In the genomic region with DNA sequence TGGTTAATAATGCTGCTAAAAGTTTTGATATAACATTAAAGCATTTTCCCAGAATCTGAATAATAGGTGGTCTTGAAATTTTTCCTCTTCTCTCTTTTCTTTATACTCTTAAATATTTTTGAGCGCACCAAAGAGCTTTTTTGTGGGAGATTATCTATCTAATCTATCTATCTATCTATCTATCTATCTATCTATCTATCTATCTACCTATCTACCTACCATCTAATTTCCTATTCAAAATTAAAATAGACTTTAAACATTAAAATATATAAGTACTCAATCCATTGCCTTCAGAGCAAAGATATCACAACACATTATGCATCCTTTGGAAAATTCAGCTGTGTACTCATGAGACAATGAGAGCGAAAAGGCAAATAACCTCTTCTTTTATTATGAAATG, we compare ENCODE assay signal across 28 cellular contexts. TPM values are rescaled to one million over a fixed set of nuclear protein-coding genes. Genes with fewer than 3 reads are reported as not detected.
"Had no signal": no experiment of that assay in that cellular context is flagged by ENCODE, and none has a peak within 500 bp of the region (broad histone marks: within the 10 kb centered on the region; RNA-seq: fewer than 3 reads in every experiment).

No MANE protein-coding gene starts in this region.

- ATAC-seq: stimulated activated effector memory CD8-positive, alpha-beta T cell treated with anti-CD3 and anti-CD28 coated beads, Interleukin-12 subunit alpha, Interleukin-12 subunit beta, amount 100 ng/mL, for 72 hours; stimulated activated memory B cell treated with anti-CD40 and anti-IgM and Interleukin-4, amounts not matched to agents 10 μg/mL and 1 μg/mL and 100 μg/mL, for 72 hours; stimulated activated naive B cell treated with anti-CD40 and anti-IgM and Interleukin-4, amounts not matched to agents 10 μg/mL and 1 μg/mL and 100 μg/mL, for 72 hours; stimulated activated naive CD8-positive, alpha-beta T cell treated with anti-CD3 and anti-CD28 coated beads, Interleukin-15, amount 100 ng/mL, for 72 hours; stimulated activated naive CD8-positive, alpha-beta T cell treated with anti-CD3 and anti-CD28 coated beads, Interleukin-15, Interleukin-2, amounts not matched to agents 100 U/mL and 50 U/mL, for 24 hours; upper lobe of right lung had no signal

- H3K27me3 ChIP-seq: suprapubic skin, testis, thyroid gland, tibial artery, tibial nerve, transverse colon, upper lobe of left lung, upper lobe of right lung, vagina had no signal

- DNase-seq: stimulated activated CD4-positive, alpha-beta T cell treated with anti-CD3 and anti-CD28 coated beads, Interleukin-2, amount 100 ng/mL, for 48 hours; stimulated activated CD4-positive, alpha-beta T cell treated with anti-CD3 and anti-CD28 coated beads, Interleukin-4, amount 100 ng/mL, for 1 hour; stimulated activated CD4-positive, alpha-beta T cell treated with anti-CD3 and anti-CD28 coated beads, Interleukin-4, amount 100 ng/mL, for 24 hours; stimulated activated CD4-positive, alpha-beta T cell treated with anti-CD3 and anti-CD28 coated beads, Interleukin-4, amount 100 ng/mL, for 4 hours; stimulated activated CD8-positive, alpha-beta memory T cell treated with anti-CD3 and anti-CD28 coated beads, Interleukin-4, amount 100 ng/mL, for 48 hours; stimulated activated naive B cell treated with anti-CD40 and anti-IgM and Interleukin-4, amounts not matched to agents 10 μg/mL and 1 μg/mL and 100 μg/mL, for 72 hours; stimulated activated naive CD4-positive, alpha-beta T cell; stimulated activated naive CD4-positive, alpha-beta T cell treated with Interleukin-2 at 50 U/mL for 16 hours; stimulated activated naive CD8-positive, alpha-beta T cell treated with anti-CD3 and anti-CD28 coated beads, Interleukin-15, amount 100 ng/mL, for 72 hours; stimulated activated naive CD8-positive, alpha-beta T cell treated with anti-CD3 and anti-CD28 coated beads, Interleukin-15, Interleukin-2, amounts not matched to agents 100 U/mL and 50 U/mL, for 24 hours; stomach; substantia nigra; testis; thyroid gland; tibial artery; transverse colon; trophoblast cell; upper lobe of left lung; upper lobe of right lung; uterus had no signal

- H3K4me3 ChIP-seq: stomach, suprapubic skin, testis, thoracic aorta, thyroid gland, tibial artery, tibial nerve, transverse colon, upper lobe of left lung, upper lobe of right lung, uterus, vagina had no signal

- H3K36me3 ChIP-seq: stomach, suprapubic skin, thoracic aorta, thyroid gland, tibial artery, tibial nerve, transverse colon, upper lobe of left lung, upper lobe of right lung, uterus, vagina had no signal

- H3K9me3 ChIP-seq: stomach, suprapubic skin, testis, thoracic aorta, thyroid gland, tibial artery, tibial nerve, transverse colon, upper lobe of left lung, upper lobe of right lung, uterus, vagina had no signal

- FAIRE-seq: urothelium cell line had no signal

- H3K4me1 ChIP-seq: stomach, suprapubic skin, testis, thyroid gland, tibial artery, tibial nerve, transverse colon, upper lobe of left lung, upper lobe of right lung, uterus, vagina had no signal

- H3K27ac ChIP-seq: stomach, suprapubic skin, testis, thoracic aorta, thyroid gland, tibial artery, tibial nerve, transverse colon, upper lobe of left lung, upper lobe of right lung, uterus, vagina had no signal

RNA-seq across cellular contexts. Expression of a gene that starts 55.8 kb away (rescaled TPM):
- total RNA-seq: subcutaneous adipose tissue, thyroid gland, vagina had no signal
